In genomic region chr1:27005648-27006496, GRCh38 we compare ENCODE assay signal across 1 cellular context.
TF ChIP-seq lines count a peak whose summit lies in the region.

No MANE protein-coding gene starts in this region.

TF ChIP-seq in IMR-90, 13 proteins besides CTCF, POLR2A, EP300 and RAD21:
- no peak for TF ChIP-seq CHD1 (IDR thresholded peaks at IDR 0.05; ENCODE audit: low read depth, low read length)
- TF ChIP-seq CEBPB (IDR thresholded peaks at IDR 0.05; ENCODE audit: low read depth, low read length), result peak; percentile 78
- no peak for TF ChIP-seq BHLHE40 (IDR thresholded peaks at IDR 0.05; ENCODE audit: low read depth, low read length)
